Comparison of ENCODE assay signal across 21 cellular contexts in the genomic region with DNA sequence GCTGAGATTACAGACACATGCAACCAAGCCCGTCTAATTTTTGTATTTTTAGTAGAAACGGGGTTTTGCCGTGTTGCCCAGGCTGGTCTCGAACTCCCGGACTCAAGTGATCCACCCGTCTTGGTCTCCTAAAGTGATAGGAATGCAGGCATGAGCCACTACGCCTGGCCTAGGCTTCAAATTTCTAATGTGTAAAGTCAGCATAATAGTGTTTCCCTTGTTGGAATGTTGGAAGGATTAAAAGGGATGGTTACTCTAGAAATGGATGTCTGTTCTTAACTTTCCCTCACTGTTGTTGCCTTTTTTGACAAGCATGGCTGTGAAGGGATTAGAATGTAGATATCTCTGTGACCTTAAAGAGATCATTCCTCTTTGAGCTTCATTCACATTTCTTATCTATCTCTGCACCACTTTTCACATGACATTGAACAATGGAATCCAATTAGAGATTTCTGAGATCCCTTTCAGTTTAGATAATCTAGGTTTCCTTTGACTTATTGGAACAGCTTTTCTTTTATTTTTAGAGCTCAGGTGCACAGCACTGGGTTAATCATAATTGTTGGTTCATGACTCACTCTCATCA. TPM values are rescaled to one million over a fixed set of nuclear protein-coding genes. Genes with fewer than 3 reads are reported as not detected.
A peak's percentile ranks its signal among the peaks of the same experiment; 100 is the strongest.
DNase-seq lines count a peak whose midpoint lies in the region; ATAC-seq, FAIRE-seq and TF ChIP-seq lines count a peak whose summit lies in the region.
"Had no signal": no experiment of that assay in that cellular context is flagged by ENCODE, and none has a peak within 500 bp of the region (broad histone marks: within the 10 kb centered on the region; RNA-seq: fewer than 3 reads in every experiment).

No MANE protein-coding gene starts in this region.

- no peak overlapping the region for H2BK12ac ChIP-seq in trophoblast cell (ENCODE audit: low read length)

- no peak overlapping the region for H4K12ac ChIP-seq in trophoblast cell (ENCODE audit: low read depth, low read length)

- H3K79me1 ChIP-seq in IMR-90 (ENCODE audit: low read depth in 1 of 2, low read length in 2 of 2) (no peaks in the 10 kb centered on the region), trophoblast cell (ENCODE audit: low read length) (no peaks in the 10 kb centered on the region)

- no peak overlapping the region for H4K8ac ChIP-seq in IMR-90 (ENCODE audit: low read depth in 2 of 2, low read length in 2 of 2)
- no peak overlapping the region for H4K8ac ChIP-seq in trophoblast cell (ENCODE audit: low read depth, low read length)

- H2AFZ ChIP-seq in IMR-90 (replicated peaks; ENCODE audit: low read length, poor library complexity) (no peak overlapping the region), K562 (ENCODE audit: low read depth, low read length) (no peak overlapping the region), trophoblast cell (ENCODE audit: insufficient read depth, low read length, poor library complexity) (no peak overlapping the region)
- H2AFZ ChIP-seq: GM23248 had no signal

- H3K4ac ChIP-seq in IMR-90 (ENCODE audit: low read depth, low read length) (no peak overlapping the region), trophoblast cell (ENCODE audit: low read depth, low read length) (no peak overlapping the region)

- intact Hi-C loops in IMR-90 (cut with micrococcal nuclease) (no loop called here), K562 (cut with micrococcal nuclease) (no loop called here)

- H3K27ac ChIP-seq in A549, result no peak overlapping the region
- H3K27ac ChIP-seq in IMR-90 (ENCODE audit: insufficient read depth, low read length), result no peak overlapping the region
- no peak overlapping the region for H3K27ac ChIP-seq in K562 (ENCODE audit: extremely low read depth, low read depth, low read length)
- H3K27ac ChIP-seq in trophoblast cell (ENCODE audit: low read depth, low read length), result no peak overlapping the region
- H3K27ac ChIP-seq: BLaER1 treated with 17β-estradiol and CSF1 and Interleukin-3, amounts not matched to agents 10 nM and 100 nM; GM23248; KMS-11 had no signal

- dilution Hi-C loops in IMR-90 (cut with HindIII; ENCODE audit: low sequenced_read_pairs, unreplicated experiment), result no loop called here

- no peak for TF ChIP-seq CTCF in A549 (IDR thresholded peaks at IDR 0.05)
- no peak for TF ChIP-seq CTCF in IMR-90 (conservative IDR thresholded peaks at IDR 0.05; ENCODE audit: low read depth, low read length)
- no peak for TF ChIP-seq CTCF in K562 (IDR thresholded peaks at IDR 0.05 in 2 of 3, conservative IDR thresholded peaks at IDR 0.05 in 1 of 3; ENCODE audit: insufficient read depth in 2 of 3, low read depth in 1 of 3, low read length in 3 of 3)

- no peak overlapping the region for H2AK9ac ChIP-seq in IMR-90 (replicated peaks; ENCODE audit: low read depth, low read length, poor library complexity)

- DNase-seq in A549 (ENCODE audit: low read depth in 1 of 2, low spot score in 1 of 2) (no peak), IMR-90 (no peak), K562 (ENCODE audit: extremely low read depth in 1 of 4, low spot score in 3 of 4) (no peak), trophoblast cell (peak; percentile 4 to 63), SIG-M5 (lab: John Stamatoyannopoulos, UW) (no peak)
- DNase-seq: Calu3; CD8-positive, alpha-beta T cell; DMS 273 treated with DMSO at 0.1 percent for 48 hours; DMS53; DND-41; EL; GM23248 had no signal

- H3K9me3 ChIP-seq in A549, result no peaks in the 10 kb centered on the region
- H3K9me3 ChIP-seq in IMR-90 (ENCODE audit: control insufficient read depth, insufficient read depth, low read length), result no peaks in the 10 kb centered on the region
- H3K9me3 ChIP-seq in K562 (replicated peaks; ENCODE audit: control insufficient read depth, insufficient read depth, low read depth, low read length), result no peaks in the 10 kb centered on the region
- no peaks in the 10 kb centered on the region for H3K9me3 ChIP-seq in trophoblast cell (ENCODE audit: insufficient read depth, low read depth, low read length)
- H3K9me3 ChIP-seq: BLaER1 treated with 17β-estradiol and CSF1 and Interleukin-3, amounts not matched to agents 10 nM and 100 nM; HAP-1 had no signal

- WGBS in A549 (ENCODE audit: missing lambda C conversion rate), result 30% methylated on average over 7 of the region's 7 CpGs
- WGBS in IMR-90 (ENCODE audit: extremely low coverage in 2 of 2, insufficient read length in 1 of 2), 2 experiments, result 66% methylated on average over 4 of the region's 7 CpGs; no CpG with 5 or more reads in 1 of the 2 experiments
- WGBS in K562 (ENCODE audit: insufficient coverage, low coverage, missing lambda C conversion rate), result 0% methylated on average over 7 of the region's 7 CpGs
- WGBS in trophoblast cell (ENCODE audit: extremely low coverage, insufficient coverage, insufficient read length), result no CpG with 5 or more reads among the region's 7 CpGs

- H3K23ac ChIP-seq in IMR-90 (ENCODE audit: low read depth, low read length), result no peak overlapping the region
- H3K23ac ChIP-seq in trophoblast cell (ENCODE audit: low read length), result no peak overlapping the region

- H3K56ac ChIP-seq in IMR-90 (ENCODE audit: extremely low read depth, insufficient read depth, low read length), result no peak overlapping the region

- no peak for ATAC-seq in A549
- no peak for ATAC-seq in IMR-90 (ENCODE audit: low read depth)
- ATAC-seq in K562, result no peak
- no peak for ATAC-seq in GM18502 (IDR thresholded peaks at IDR 0.05; ENCODE audit: poor library complexity, unreplicated experiment)
- no peak for ATAC-seq in HG02588 (IDR thresholded peaks at IDR 0.05; ENCODE audit: unreplicated experiment)
- ATAC-seq: CD8-positive, alpha-beta T cell; GM12878 had no signal

- TF ChIP-seq EP300 in A549 (IDR thresholded peaks at IDR 0.05), result no peak
- no peak for TF ChIP-seq EP300 in K562 (IDR thresholded peaks at IDR 0.05; ENCODE audit: low read length)

- no peak overlapping the region for H2BK120ac ChIP-seq in IMR-90 (ENCODE audit: low read depth, low read length)
- H2BK120ac ChIP-seq in trophoblast cell (ENCODE audit: insufficient read depth, low read length, poor library complexity), result no peak overlapping the region

- CTCF ChIA-PET in A549 (lab: Yijun Ruan, JAX), result interaction anchor here (0.7 kb wide), 1 partner anchor 37 kb away, joined by 4 read pairs; no protein-coding TSS in a partner anchor
- CTCF ChIA-PET in IMR-90 (lab: Yijun Ruan, JAX), result no interaction called here
- CTCF ChIA-PET in K562 (lab: Yijun Ruan, JAX; ENCODE audit: low intra/inter-chr PET ratio), result no interaction called here

- FAIRE-seq in A549 (lab: Jason Lieb, UNC) (no peak), K562 (lab: Jason Lieb, UNC) (no peak)
- FAIRE-seq: GM12878, GM19239, HTR-8/SVneo had no signal

- H3K9ac ChIP-seq in IMR-90 (ENCODE audit: low read depth, low read length) (no peak overlapping the region), K562 (ENCODE audit: insufficient read depth in 1 of 2, low read depth in 2 of 2, low read length in 2 of 2) (no peak overlapping the region), trophoblast cell (ENCODE audit: low read length) (no peak overlapping the region)
- H3K9ac ChIP-seq: BLaER1 treated with 17β-estradiol and CSF1 and Interleukin-3, amounts not matched to agents 10 nM and 100 nM; GM23248; KMS-11 had no signal

- H3K36me3 ChIP-seq in IMR-90 (ENCODE audit: control insufficient read depth, insufficient read depth, low read length) (no peaks in the 10 kb centered on the region), K562 (ENCODE audit: control insufficient read depth, insufficient read depth, low read length) (no peaks in the 10 kb centered on the region), trophoblast cell (ENCODE audit: control insufficient read depth in 1 of 2, insufficient read depth in 2 of 2, low read length in 2 of 2) (no peaks in the 10 kb centered on the region)
- H3K36me3 ChIP-seq: BLaER1 treated with 17β-estradiol and CSF1 and Interleukin-3, amounts not matched to agents 10 nM and 100 nM; HAP-1 had no signal

- H2BK5ac ChIP-seq in IMR-90 (ENCODE audit: low read depth, low read length, poor library complexity, severe bottlenecking) (no peak overlapping the region), trophoblast cell (ENCODE audit: low read depth, low read length, poor library complexity) (no peak overlapping the region)

- H3K4me2 ChIP-seq in A549 (no peak overlapping the region), IMR-90 (ENCODE audit: low read depth, low read length) (no peak overlapping the region), K562 (ENCODE audit: insufficient read depth, low read length) (no peak overlapping the region), trophoblast cell (ENCODE audit: low read length) (no peak overlapping the region)
- H3K4me2 ChIP-seq: BLaER1 treated with 17β-estradiol and CSF1 and Interleukin-3, amounts not matched to agents 10 nM and 100 nM; KMS-11 had no signal

- H3K27me3 ChIP-seq in IMR-90 (ENCODE audit: control insufficient read depth, insufficient read depth, low read length), result peaks cover 5% of the 10 kb centered on the region
- peaks cover 17 to 19% of the 10 kb centered on the region in 2 experiments for H3K27me3 ChIP-seq in K562 (ENCODE audit: control insufficient read depth in 2 of 2, insufficient read depth in 2 of 2, low read length in 2 of 2)
- no peaks in the 10 kb centered on the region for H3K27me3 ChIP-seq in trophoblast cell (ENCODE audit: insufficient read depth, low read length)
- H3K27me3 ChIP-seq: BLaER1 treated with 17β-estradiol and CSF1 and Interleukin-3, amounts not matched to agents 10 nM and 100 nM had no signal

- no peak overlapping the region for H2BK20ac ChIP-seq in IMR-90 (ENCODE audit: low read depth, low read length)

- H4K20me1 ChIP-seq in IMR-90 (ENCODE audit: insufficient read depth, low read length), result no peaks in the 10 kb centered on the region
- no peaks in the 10 kb centered on the region for H4K20me1 ChIP-seq in K562 (replicated peaks; ENCODE audit: control insufficient read depth, insufficient read depth, low read length)
- H4K20me1 ChIP-seq: BLaER1 treated with 17β-estradiol and CSF1 and Interleukin-3, amounts not matched to agents 10 nM and 100 nM had no signal

- no peaks in the 10 kb centered on the region for H3K9me1 ChIP-seq in IMR-90 (ENCODE audit: insufficient read depth, low read length)
- H3K9me1 ChIP-seq in K562 (ENCODE audit: control insufficient read depth, insufficient read depth, low read length), result no peaks in the 10 kb centered on the region

- H3K18ac ChIP-seq in IMR-90 (ENCODE audit: low read depth, low read length) (no peak overlapping the region), trophoblast cell (ENCODE audit: low read length) (no peak overlapping the region)

- H3K14ac ChIP-seq in IMR-90 (replicated peaks; ENCODE audit: low read depth, low read length) (no peak overlapping the region), trophoblast cell (ENCODE audit: low read length) (no peak overlapping the region)

- no peak overlapping the region for H4K91ac ChIP-seq in IMR-90 (ENCODE audit: insufficient read depth, low read depth, low read length)
- no peak overlapping the region for H4K91ac ChIP-seq in trophoblast cell (ENCODE audit: low read depth, low read length)

- no peak overlapping the region for H2BK15ac ChIP-seq in IMR-90 (ENCODE audit: low read depth, low read length)

- no peaks in the 10 kb centered on the region for H3K4me1 ChIP-seq in A549
- no peaks in the 10 kb centered on the region for H3K4me1 ChIP-seq in IMR-90 (ENCODE audit: control insufficient read depth, insufficient read depth, low read length)
- no peaks in the 10 kb centered on the region for H3K4me1 ChIP-seq in K562 (replicated peaks in 1 of 2; ENCODE audit: control insufficient read depth in 2 of 2, insufficient read depth in 2 of 2, low read length in 2 of 2)
- no peaks in the 10 kb centered on the region for H3K4me1 ChIP-seq in trophoblast cell (ENCODE audit: control insufficient read depth in 1 of 2, insufficient read depth in 2 of 2, low read length in 2 of 2)
- H3K4me1 ChIP-seq: HAP-1 had no signal

- H3K79me2 ChIP-seq in K562 (ENCODE audit: control insufficient read depth, insufficient read depth, low read length), result no peaks in the 10 kb centered on the region
- no peaks in the 10 kb centered on the region for H3K79me2 ChIP-seq in trophoblast cell (ENCODE audit: control insufficient read depth, insufficient read depth, low read length, poor library complexity)

- POLR2A ChIA-PET in A549 (lab: Yijun Ruan, JAX) (no interaction called here), IMR-90 (lab: Charles Lee; ENCODE audit: unreplicated experiment) (no interaction called here), K562 (lab: Yijun Ruan, JAX) (no interaction called here)

- H2AK5ac ChIP-seq in IMR-90 (ENCODE audit: low read depth, low read length) (no peak overlapping the region), trophoblast cell (ENCODE audit: low read length) (no peak overlapping the region)

- TF ChIP-seq RAD21 in A549 (conservative IDR thresholded peaks at IDR 0.05 in 1 of 2, IDR thresholded peaks at IDR 0.05 in 1 of 2), result no peak
- TF ChIP-seq RAD21 in IMR-90 (IDR thresholded peaks at IDR 0.05; ENCODE audit: low read length), result no peak
- no peak for TF ChIP-seq RAD21 in K562 (CRISPR knock-in tag; conservative IDR thresholded peaks at IDR 0.05 in 1 of 2, IDR thresholded peaks at IDR 0.05 in 1 of 2)

- H4K5ac ChIP-seq in IMR-90 (ENCODE audit: low read depth, low read length), result no peak overlapping the region

- in situ Hi-C loops in IMR-90 (cut with MboI; ENCODE audit: low sequenced_read_pairs) (no loop called here), K562 (cut with MboI) (no loop called here)

- H3K4me3 ChIP-seq in A549 (no peak overlapping the region), IMR-90 (ENCODE audit: insufficient read depth, low read depth, low read length) (no peak overlapping the region), K562 (no peak overlapping the region), trophoblast cell (ENCODE audit: low read depth, low read length) (no peak overlapping the region)
- H3K4me3 ChIP-seq: BLaER1 treated with 17β-estradiol and CSF1 and Interleukin-3, amounts not matched to agents 10 nM and 100 nM; GM12878; GM23248; HAP-1 had no signal

- no peak for TF ChIP-seq POLR2A in A549 (IDR thresholded peaks at IDR 0.05; ENCODE audit: low read length)
- TF ChIP-seq POLR2A in IMR-90 (IDR thresholded peaks at IDR 0.05; ENCODE audit: low read depth, low read length), result no peak
- no peak for TF ChIP-seq POLR2A in K562 (conservative IDR thresholded peaks at IDR 0.05)

- no TSS peak for BruUV-seq in IMR-90 (replicated peaks; lab: Mats Ljungman, UMichigan)
- BruUV-seq in K562 (replicated peaks; lab: Mats Ljungman, UMichigan), result no TSS peak

RNA-seq across cellular contexts. Expression of gene NFASC, which starts 33.7 kb away (rescaled TPM):
- polyA plus RNA-seq in A549 (2011; rRNA removed), result 0.21 and 0.27 TPM in 2 replicates
- 0.29 and 0.35 TPM in 2 replicates for polyA plus RNA-seq in A549 (2012; cell fraction: cytosol; rRNA removed)
- 0.65 and 0.79 TPM in 2 replicates for polyA plus RNA-seq in A549 (2012; cell fraction: nucleus; rRNA removed)
- 0.39 to 0.51 TPM (median 0.45 TPM) in 3 replicates for polyA plus RNA-seq in A549 (2017; fragmentation: RNase III; extraction: RNeasy Plus Mini Kit Qiagen cat#74134 plus additional on column Dnase treatment)
- polyA minus RNA-seq in A549 (2011; rRNA and poly(A)+ RNA removed), result 0.34 and 0.58 TPM in 2 replicates
- 0.18 and 0.28 TPM in 2 replicates for total RNA-seq in IMR-90 (2012; rRNA removed)
- polyA plus RNA-seq in IMR-90 (2012; rRNA removed), result 0.79 and 0.82 TPM in 2 replicates
- polyA plus RNA-seq in IMR-90 (2012; cell fraction: cytosol; rRNA removed), result 0.54 and 1.6 TPM in 2 replicates
- 1.1 and 1.3 TPM in 2 replicates for polyA plus RNA-seq in IMR-90 (2012; cell fraction: nucleus; rRNA removed; ENCODE audit: low replicate concordance)
- total RNA-seq in K562 (2011; cell fraction: chromatin; rRNA removed; ENCODE audit: low replicate concordance), result not detected in 2 replicates
- not detected in 2 replicates for total RNA-seq in K562 (2011; cell fraction: nucleolus; rRNA removed)
- 0.92 TPM in 1 of 2 replicates, not detected in the other for total RNA-seq in K562 (2011; cell fraction: nucleoplasm; rRNA removed)
- total RNA-seq in K562 (2014; rRNA removed), result not detected in 2 replicates
- total RNA-seq in K562 (2014; rRNA removed; fragmentation: Illumina TruSeq; extraction: Trizol), result not detected in 2 replicates
- not detected in 2 replicates for total RNA-seq in K562 (2015; rRNA removed; fragmentation: Illumina TruSeq; extraction: Trizol)
- 0.04 and 0.16 TPM in 2 replicates for total RNA-seq in K562 (2021)
- polyA plus RNA-seq in K562 (2011; rRNA removed), result 0.03 TPM in 1 of 2 replicates, not detected in the other
- polyA plus RNA-seq in K562 (2011; cell fraction: cytosol; rRNA removed), result not detected in 2 replicates
- 0.14 TPM in 1 of 2 replicates, not detected in the other for polyA plus RNA-seq in K562 (2011; cell fraction: nucleus; rRNA removed)
- polyA plus RNA-seq in K562 (2012), result 0.05 and 0.58 TPM in 2 replicates
- polyA plus RNA-seq in K562 (2014; fragmentation: Illumina TruSeq; extraction: Trizol), result 0.06 TPM in 1 of 2 replicates, not detected in the other
- polyA plus RNA-seq in K562 (2014; fragmentation: Nextera tagmentation; extraction: Ambion mirVana), result not detected
- polyA plus RNA-seq in K562 (2014; rRNA removed), result not detected in 2 replicates
- polyA minus RNA-seq in K562 (2011; rRNA and poly(A)+ RNA removed), result not detected in 2 replicates
- not detected in 2 replicates for polyA minus RNA-seq in K562 (2011; cell fraction: cytosol; rRNA and poly(A)+ RNA removed)
- polyA minus RNA-seq in K562 (2011; cell fraction: nucleus; rRNA and poly(A)+ RNA removed), result not detected in 2 replicates
- 2.3 TPM in 2 replicates for polyA plus RNA-seq in trophoblast cell (2013)
- total RNA-seq: Calu3; CD8-positive, alpha-beta T cell; G401 had no signal

Comparison
In these comparisons a context has a peak if more than half of its experiments do, and no peak if none do; other contexts are left out.
1. DNase-seq: peak in trophoblast cell (2 of 2); none in A549 (0 of 2), IMR-90 (single experiment), K562 (0 of 4) and SIG-M5 (single experiment).
2. Of the 35 proteins assayed by ChIP-seq in both K562 and A549: peak only in K562: none; only in A549: MAFK; in both: none; in neither: 34.